11 cellular contexts compared by ENCODE assay signal in the genomic region with DNA sequence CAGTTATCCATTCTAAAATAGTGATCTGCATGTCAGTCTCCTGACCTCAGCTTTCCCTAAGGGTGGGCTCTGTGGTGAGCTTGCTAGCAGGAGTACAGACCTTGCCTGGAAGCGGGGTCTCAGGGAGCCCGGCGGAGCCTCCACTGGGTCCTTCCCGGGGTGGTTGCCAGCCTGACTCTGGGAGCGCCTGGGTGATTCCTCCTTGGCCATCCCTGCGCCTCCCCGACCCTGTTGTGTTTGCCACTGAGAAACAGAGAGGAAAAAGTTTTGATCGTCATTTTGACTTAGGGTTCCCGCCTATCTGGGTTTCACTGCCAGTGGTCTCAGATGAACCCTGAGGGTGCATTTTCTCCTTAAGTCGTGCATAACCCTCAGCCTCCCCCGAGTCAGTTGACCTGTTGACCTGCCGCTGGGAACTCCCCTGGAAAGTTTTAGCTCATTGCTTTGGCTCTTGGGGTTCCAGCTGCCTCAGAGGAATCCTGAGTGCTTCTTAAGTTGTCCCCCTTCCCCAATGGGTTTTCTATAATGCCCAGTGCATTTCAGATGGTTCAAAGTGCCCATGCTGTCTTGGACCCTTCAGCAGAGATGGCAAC.
DNase-seq lines count a peak whose midpoint lies in the region; ATAC-seq and TF ChIP-seq lines count a peak whose summit lies in the region.
"Had no signal": no experiment of that assay in that cellular context is flagged by ENCODE, and none has a peak within 500 bp of the region (broad histone marks: within the 10 kb centered on the region; RNA-seq: fewer than 3 reads in every experiment).

No MANE protein-coding gene starts in this region.

- ATAC-seq in GM19328 (IDR thresholded peaks at IDR 0.05; ENCODE audit: unreplicated experiment) (peak; percentile 18), HG03159 (IDR thresholded peaks at IDR 0.05; ENCODE audit: unreplicated experiment) (peak; percentile 26), HG02884 (IDR thresholded peaks at IDR 0.05; ENCODE audit: unreplicated experiment) (no peak), GM21423 (IDR thresholded peaks at IDR 0.05; ENCODE audit: unreplicated experiment) (no peak)
- ATAC-seq: stimulated activated naive CD8-positive, alpha-beta T cell treated with anti-CD3 and anti-CD28 coated beads, Interleukin-15, Interleukin-2, amounts not matched to agents 100 U/mL and 50 U/mL, for 24 hours had no signal

- no peak for TF ChIP-seq CTCF in esophagus squamous epithelium (IDR thresholded peaks at IDR 0.05)

- peak overlapping the region in 2 of 5 donors; percentile 6 to 29 for H3K9ac ChIP-seq in subcutaneous abdominal adipose tissue (ENCODE audit: low read length in 5 of 5)

- H3K4me3 ChIP-seq in esophagus squamous epithelium: no peak overlapping the region
- H3K4me3 ChIP-seq in subcutaneous abdominal adipose tissue (ENCODE audit: low read depth in 1 of 5, low read length in 5 of 5): no peak overlapping the region

- WGBS in esophagus squamous epithelium, 2 donors: 60 to 80% methylated on average over 2 to 7 of the region's 12 CpGs

- DNase-seq in esophagus squamous epithelium (lab: John Stamatoyannopoulos, UW): no peak
- no peak for DNase-seq in stimulated activated naive CD4-positive, alpha-beta T cell (lab: John Stamatoyannopoulos, UW)
- no peak for DNase-seq in NCI-H1048 (lab: John Stamatoyannopoulos, UW)
- DNase-seq: naive B cell; stimulated activated CD4-positive, alpha-beta T cell treated with anti-CD3 and anti-CD28 coated beads, Interleukin-15, amount 100 ng/mL, for 24 hours; stimulated activated naive CD8-positive, alpha-beta T cell treated with anti-CD3 and anti-CD28 coated beads, Interleukin-15, Interleukin-2, amounts not matched to agents 100 U/mL and 50 U/mL, for 24 hours had no signal

- H3K36me3 ChIP-seq in esophagus squamous epithelium: peaks cover 0 to 42% (median 4%) of the 10 kb centered on the region in 3 donors
- H3K36me3 ChIP-seq in subcutaneous abdominal adipose tissue (ENCODE audit: control insufficient read depth in 5 of 5, insufficient read depth in 5 of 5, low read length in 5 of 5): peaks cover 6 to 96% (median 85%) of the 10 kb centered on the region in 5 donors

- peaks cover 0 to 9% (median 2%) of the 10 kb centered on the region in 3 donors for H3K4me1 ChIP-seq in esophagus squamous epithelium
- peaks cover 0 to 7% (median 2%) of the 10 kb centered on the region in 5 donors for H3K4me1 ChIP-seq in subcutaneous abdominal adipose tissue (ENCODE audit: control insufficient read depth in 5 of 5, insufficient read depth in 5 of 5, low read length in 5 of 5)

- no peak for TF ChIP-seq POLR2A in esophagus squamous epithelium (IDR thresholded peaks at IDR 0.05)

- H3K9me3 ChIP-seq in esophagus squamous epithelium (no peaks in the 10 kb centered on the region), subcutaneous abdominal adipose tissue (ENCODE audit: control insufficient read depth in 5 of 5, low read length in 5 of 5) (no peaks in the 10 kb centered on the region)

- intact Hi-C loops in esophagus squamous epithelium (cut with DNase I): no loop called here

- H3K27ac ChIP-seq in esophagus squamous epithelium (peak overlapping the region in 3 of 4 donors; percentile 5 to 56 (median 55)), subcutaneous abdominal adipose tissue (ENCODE audit: low read depth, low read length) (peak overlapping the region; percentile 87)

- H3K27me3 ChIP-seq in esophagus squamous epithelium (no peaks in the 10 kb centered on the region), subcutaneous abdominal adipose tissue (ENCODE audit: control insufficient read depth in 5 of 5, insufficient read depth in 4 of 5, low read length in 5 of 5) (no peaks in the 10 kb centered on the region)

Comparison
In these comparisons a context has a peak if more than half of its experiments do, and no peak if none do; other contexts are left out.
1. ATAC-seq: peak in GM19328 (single experiment) and HG03159 (single experiment); none in HG02884 (single experiment) and GM21423 (single experiment).